1 cellular context compared by ENCODE assay signal in genomic region chr5:172490739-172491461, GRCh38.
TF ChIP-seq lines count a peak whose summit lies in the region.

No MANE protein-coding gene starts in this region.

TF ChIP-seq in SK-N-SH, 30 proteins besides CTCF, POLR2A, EP300 and RAD21 (continued from another document):
- no peak for TF ChIP-seq YY1 (IDR thresholded peaks at IDR 0.05; ENCODE audit: low read depth)
- TF ChIP-seq NFIC (IDR thresholded peaks at IDR 0.05; ENCODE audit: borderline replicate concordance): no peak
- TF ChIP-seq TAF1 (IDR thresholded peaks at IDR 0.05; ENCODE audit: borderline replicate concordance, low read depth, low read length): no peak
- no peak for TF ChIP-seq RXRA (IDR thresholded peaks at IDR 0.05; ENCODE audit: borderline replicate concordance, low read depth)
- TF ChIP-seq FOXM1 (IDR thresholded peaks at IDR 0.05; ENCODE audit: low read depth): no peak
- no peak for TF ChIP-seq ELF1 (IDR thresholded peaks at IDR 0.05)
- TF ChIP-seq FOSL2 (IDR thresholded peaks at IDR 0.05; ENCODE audit: borderline replicate concordance, low read depth): no peak
- TF ChIP-seq SIN3A (IDR thresholded peaks at IDR 0.05; ENCODE audit: borderline replicate concordance, low read depth, low read length): no peak
